8 cellular contexts compared by ENCODE assay signal in the genomic region with DNA sequence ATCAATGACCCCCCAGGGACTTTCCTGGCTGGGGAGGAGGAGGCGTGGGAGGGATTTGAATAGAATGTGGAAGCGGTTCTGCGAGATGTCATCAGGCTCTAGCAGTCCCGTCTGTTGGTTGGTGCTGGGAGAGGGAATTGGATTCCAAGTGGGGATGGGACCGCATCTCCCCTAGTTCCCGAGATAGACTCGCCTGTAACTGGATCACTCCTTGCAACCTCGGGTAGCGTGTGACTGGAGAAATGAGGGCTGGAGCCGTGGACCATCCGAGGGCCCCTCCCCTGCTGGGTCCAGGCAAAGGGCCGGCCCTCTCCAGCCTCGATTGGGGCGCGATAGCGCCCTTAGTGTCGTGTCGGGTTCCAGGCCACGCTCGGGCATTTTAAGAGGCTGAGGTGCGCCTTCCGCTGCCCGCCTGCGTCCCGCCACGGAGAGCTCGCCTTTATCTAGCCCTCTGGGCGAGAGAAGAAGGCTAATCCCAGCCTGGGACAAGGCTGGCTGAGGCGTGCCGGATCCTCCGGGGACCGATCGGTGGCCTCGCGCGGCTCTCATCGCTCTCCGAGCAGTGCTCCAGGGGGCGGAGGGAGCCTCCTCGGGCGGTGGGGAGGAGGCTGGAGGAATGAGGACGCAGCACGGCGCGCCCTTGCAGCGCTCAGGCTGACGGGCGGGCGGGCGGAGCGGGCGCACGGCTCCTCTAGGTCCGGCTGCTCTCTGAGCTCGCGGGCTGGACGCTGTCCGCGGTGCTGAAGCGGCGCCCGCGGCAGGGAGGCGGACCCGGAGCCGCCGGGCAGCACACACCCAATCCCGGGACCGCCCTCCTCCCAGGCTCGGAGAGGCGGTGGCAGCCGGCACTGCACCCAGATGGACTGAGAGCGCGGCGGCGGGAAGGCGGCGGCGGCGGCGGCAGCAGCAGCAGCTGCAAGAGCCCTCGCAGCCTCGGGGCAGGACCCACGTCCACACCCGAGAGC.
DNase-seq lines count a peak whose midpoint lies in the region; ATAC-seq and TF ChIP-seq lines count a peak whose summit lies in the region.

No MANE protein-coding gene starts in this region.

- peaks cover 47% of the 10 kb centered on the region for H3K27me3 Mint-ChIP-seq in activated T-cell treated with anti-CD3 and anti-CD28 coated beads, Interleukin-2, amount 50 U/mL, for 4 hours (ENCODE audit: low read depth)
- peaks cover 92% of the 10 kb centered on the region for H3K27me3 Mint-ChIP-seq in mesothelial cell of epicardium (ENCODE audit: low read depth)

- no peak overlapping the region for H3K27ac ChIP-seq in PC-9

- no peaks in the 10 kb centered on the region for H4K20me1 ChIP-seq in PC-9 (ENCODE audit: insufficient read depth)

- H3K4me1 ChIP-seq in PC-9 (replicated peaks; ENCODE audit: insufficient read depth): peaks cover 49% of the 10 kb centered on the region

- no peaks in the 10 kb centered on the region for H3K9me3 Mint-ChIP-seq in activated T-cell treated with anti-CD3 and anti-CD28 coated beads, Interleukin-2, amount 50 U/mL, for 4 hours
- no peaks in the 10 kb centered on the region for H3K9me3 Mint-ChIP-seq in mesothelial cell of epicardium

- POLR2A ChIA-PET in PC-9 (lab: Charles Lee; ENCODE audit: unreplicated experiment): interaction anchor here (0.6 to 0.7 kb wide), 2 partner anchors 85 to 112 kb away, joined by 3 to 5 read pairs; no protein-coding TSS in a partner anchor

- no peaks in the 10 kb centered on the region for H3K9me2 ChIP-seq in PC-9 (ENCODE audit: insufficient read depth)

- peak overlapping the region; percentile 93 for H3K4me2 ChIP-seq in PC-9

- CTCF ChIA-PET in PC-9 (lab: Charles Lee): interaction anchor here (0.6 to 1.1 kb wide), 2 partner anchors 38 to 139 kb away, joined by 3 to 4 read pairs; no protein-coding TSS in a partner anchor

- H3F3A ChIP-seq in PC-9 (ENCODE audit: insufficient read depth, low read depth): peaks cover 16% of the 10 kb centered on the region; the same call in 1 of the 2 replicates

- TF ChIP-seq CTCF in PC-9 (conservative IDR thresholded peaks at IDR 0.05) (no peak; the same call in 1 of the 2 replicates), mesothelial cell of epicardium (IDR thresholded peaks at IDR 0.05; ENCODE audit: unreplicated experiment) (no peak)

- H3K4me1 Mint-ChIP-seq in activated T-cell treated with anti-CD3 and anti-CD28 coated beads, Interleukin-2, amount 50 U/mL, for 4 hours (ENCODE audit: low read depth): peaks cover 7% of the 10 kb centered on the region
- peaks cover 4% of the 10 kb centered on the region for H3K4me1 Mint-ChIP-seq in mesothelial cell of epicardium

- ATAC-seq in HG03045 (IDR thresholded peaks at IDR 0.05; ENCODE audit: unreplicated experiment): peak; percentile 59
- peak; percentile 99 for ATAC-seq in activated T-cell treated with anti-CD3 and anti-CD28 coated beads, Interleukin-2, amount 50 U/mL, for 4 hours
- ATAC-seq in GM19324 (IDR thresholded peaks at IDR 0.05; ENCODE audit: low FRiP score, unreplicated experiment): no peak

- no peak for TF ChIP-seq POLR2A in erythroblast (IDR thresholded peaks at IDR 0.05; ENCODE audit: low read length)

- H3K27ac Mint-ChIP-seq in mesothelial cell of epicardium: no peak overlapping the region

- H3K79me2 ChIP-seq in PC-9 (ENCODE audit: low read depth): peaks cover 5% of the 10 kb centered on the region; the same call in 1 of the 2 replicates

- BruUV-seq in PC-9 (replicated peaks; lab: Mats Ljungman, UMichigan): no TSS peak

- H3K36me3 Mint-ChIP-seq in activated T-cell treated with anti-CD3 and anti-CD28 coated beads, Interleukin-2, amount 50 U/mL, for 4 hours (ENCODE audit: insufficient read depth): no peaks in the 10 kb centered on the region
- no peaks in the 10 kb centered on the region for H3K36me3 Mint-ChIP-seq in mesothelial cell of epicardium

- DNase-seq in CMK (ENCODE audit: low read depth) (peak; percentile 58), PC-9 (peak; percentile 89 to 95), erythroblast (lab: John Stamatoyannopoulos, UW) (peak; percentile 91 to 95), mesothelial cell of epicardium (ENCODE audit: low spot score in 2 of 2, unreplicated experiment in 2 of 2) (peak; percentile 86 to 92)
- peak; percentile 30 for DNase-seq in activated T-cell treated with anti-CD3 and anti-CD28 coated beads, Interleukin-2, amount 50 U/mL, for 4 hours
- DNase-seq in stimulated activated CD8-positive, alpha-beta memory T cell treated with anti-CD3 and anti-CD28 coated beads, Interleukin-15, amount 100 ng/mL, for 48 hours (ENCODE audit: low read depth in 2 of 2): peak; percentile 62 to 70

- H3K27me3 ChIP-seq in PC-9 (ENCODE audit: insufficient read depth, low read depth): peaks cover 17% of the 10 kb centered on the region

- H3K9me3 ChIP-seq in PC-9 (ENCODE audit: insufficient read depth, low read depth): no peaks in the 10 kb centered on the region

- peak overlapping the region; percentile 60; the same call in 1 of the 2 replicates for H3K4me3 ChIP-seq in PC-9

- H2AFZ ChIP-seq in PC-9: peak overlapping the region; percentile 82

- intact Hi-C loops in PC-9 (cut with micrococcal nuclease; ENCODE audit: unreplicated experiment): loop anchor here (2.0 kb wide), 1 partner anchor 28 kb away; no protein-coding TSS in a partner anchor

- H3K36me3 ChIP-seq in PC-9 (ENCODE audit: low read depth): no peaks in the 10 kb centered on the region

- no peak overlapping the region for H3K4me3 Mint-ChIP-seq in activated T-cell treated with anti-CD3 and anti-CD28 coated beads, Interleukin-2, amount 50 U/mL, for 4 hours
- no peak overlapping the region for H3K4me3 Mint-ChIP-seq in mesothelial cell of epicardium

Comparison
In these comparisons a context has a peak if more than half of its experiments do, and no peak if none do; other contexts are left out.
1. DNase-seq: peak in every context shown above with its lines; median percentile 93 in erythroblast; 92 in PC-9; 89 in mesothelial cell of epicardium; 66 in stimulated activated CD8-positive, alpha-beta memory T cell treated with anti-CD3 and anti-CD28 coated beads, Interleukin-15, amount 100 ng/mL, for 48 hours; 58 in CMK; 30 in activated T-cell treated with anti-CD3 and anti-CD28 coated beads, Interleukin-2, amount 50 U/mL, for 4 hours.